In the genomic region with DNA sequence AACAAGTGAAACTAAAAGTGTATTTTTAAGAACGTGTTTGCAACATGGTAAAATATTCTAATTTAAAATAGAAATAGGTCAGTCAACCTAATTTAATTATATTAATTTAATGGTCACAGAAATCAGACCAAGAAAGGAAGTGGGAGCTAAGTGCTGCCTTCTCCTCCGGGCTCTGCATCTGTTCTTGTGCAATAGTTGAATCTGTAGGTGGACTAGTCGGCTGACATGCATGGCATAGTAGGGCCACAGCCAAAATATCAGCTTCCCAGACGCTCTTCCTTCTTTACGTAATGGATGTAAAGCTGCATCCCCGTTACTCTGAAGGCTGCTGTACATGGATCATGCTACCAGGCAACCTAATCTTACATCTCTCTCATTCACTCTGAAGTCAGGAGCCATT, we compare ENCODE assay signal across 18 cellular contexts. TPM values are rescaled to one million over a fixed set of nuclear protein-coding genes. Genes with fewer than 3 reads are reported as not detected.
DNase-seq lines count a peak whose midpoint lies in the region; ATAC-seq, FAIRE-seq and TF ChIP-seq lines count a peak whose summit lies in the region.
"Had no signal": no experiment of that assay in that cellular context is flagged by ENCODE, and none has a peak within 500 bp of the region (broad histone marks: within the 10 kb centered on the region; RNA-seq: fewer than 3 reads in every experiment).

No MANE protein-coding gene starts in this region.

- H2AFZ ChIP-seq in mammary epithelial cell (ENCODE audit: low read depth, low read length) (no peak overlapping the region), keratinocyte (ENCODE audit: control insufficient read depth, low read length) (no peak overlapping the region)

- BruUV-seq in mammary epithelial cell (replicated peaks; lab: Mats Ljungman, UMichigan) = no TSS peak

- H3K4me1 ChIP-seq in mammary epithelial cell (ENCODE audit: insufficient read depth, low read length) (peaks cover 18% of the 10 kb centered on the region), keratinocyte (ENCODE audit: control insufficient read depth, extremely low read depth, insufficient read depth, low read length) (peaks cover 48% of the 10 kb centered on the region), thyroid gland (peaks cover 10 to 44% of the 10 kb centered on the region in 2 donors), adrenal gland (replicated peaks in 1 of 2) (peaks cover 12 to 23% of the 10 kb centered on the region in 2 donors)

- no peaks in the 10 kb centered on the region for H3K9me1 ChIP-seq in keratinocyte (ENCODE audit: control insufficient read depth, extremely low read depth, insufficient read depth, low read length)

- no peaks in the 10 kb centered on the region for H3K4me1 Mint-ChIP-seq in activated CD8-positive, alpha-beta memory T cell treated with anti-CD3 and anti-CD28 coated beads, Interleukin-2, amount 10 ng/mL, durations not matched to agents 7 days and 5 days

- no peaks in the 10 kb centered on the region for H3K27me3 Mint-ChIP-seq in activated CD8-positive, alpha-beta memory T cell treated with anti-CD3 and anti-CD28 coated beads, Interleukin-2, amount 10 ng/mL, durations not matched to agents 7 days and 5 days
- H3K27me3 Mint-ChIP-seq: CD4-positive, CD25-positive, alpha-beta regulatory T cell had no signal

- intact Hi-C loops in mammary epithelial cell (cut with micrococcal nuclease) (no loop called here), thyroid gland (cut with DNase I) (no loop called here), adrenal gland (cut with DNase I) (no loop called here)

- no peak overlapping the region for H3K27ac Mint-ChIP-seq in activated CD8-positive, alpha-beta memory T cell treated with anti-CD3 and anti-CD28 coated beads, Interleukin-2, amount 10 ng/mL, durations not matched to agents 7 days and 5 days
- H3K27ac Mint-ChIP-seq: activated naive CD4-positive, alpha-beta T cell treated with anti-CD3 and anti-CD28 coated beads, Interleukin-2, amount 50 U/mL, for 72 hours; CD4-positive, CD25-positive, alpha-beta regulatory T cell had no signal

- peaks cover 2% of the 10 kb centered on the region for H3K36me3 Mint-ChIP-seq in activated CD8-positive, alpha-beta memory T cell treated with anti-CD3 and anti-CD28 coated beads, Interleukin-2, amount 10 ng/mL, durations not matched to agents 7 days and 5 days
- H3K36me3 Mint-ChIP-seq: activated naive CD4-positive, alpha-beta T cell treated with anti-CD3 and anti-CD28 coated beads, Interleukin-2, amount 50 U/mL, for 72 hours; CD4-positive, CD25-positive, alpha-beta regulatory T cell had no signal

- H3K4me2 ChIP-seq in mammary epithelial cell (ENCODE audit: insufficient read depth, low read depth, low read length) (peak overlapping the region; percentile 72), keratinocyte (ENCODE audit: control insufficient read depth, extremely low read depth, insufficient read depth, low read depth, low read length) (peak overlapping the region; percentile 82)

- TF ChIP-seq CTCF in mammary epithelial cell (conservative IDR thresholded peaks at IDR 0.05 in 1 of 2, IDR thresholded peaks at IDR 0.05 in 1 of 2; ENCODE audit: extremely low read depth in 1 of 2, insufficient read depth in 1 of 2, low read depth in 1 of 2, low read length in 2 of 2) (no peak), keratinocyte (optimal IDR thresholded peaks at IDR 0.05 in 1 of 3, IDR thresholded peaks at IDR 0.05 in 1 of 3, conservative IDR thresholded peaks at IDR 0.05 in 1 of 3; ENCODE audit: extremely low read depth in 1 of 3, insufficient read depth in 2 of 3, low read length in 3 of 3) (no peak), thyroid gland (IDR thresholded peaks at IDR 0.05) (no peak), adrenal gland (IDR thresholded peaks at IDR 0.05) (no peak)

- FAIRE-seq in keratinocyte (lab: Jason Lieb, UNC) = no peak

- no peak for ATAC-seq in activated CD8-positive, alpha-beta memory T cell treated with anti-CD3 and anti-CD28 coated beads, Interleukin-2, amount 10 ng/mL, durations not matched to agents 7 days and 5 days
- ATAC-seq in GM18520 (IDR thresholded peaks at IDR 0.05; ENCODE audit: unreplicated experiment) = no peak
- no peak for ATAC-seq in HG02870 (IDR thresholded peaks at IDR 0.05; ENCODE audit: unreplicated experiment)
- ATAC-seq: activated naive CD4-positive, alpha-beta T cell treated with anti-CD3 and anti-CD28 coated beads, Interleukin-2, amount 50 U/mL, for 72 hours; psoas muscle had no signal

- peak overlapping the region; percentile 49 for H3K27ac ChIP-seq in mammary epithelial cell (ENCODE audit: insufficient read depth, low read depth, low read length)
- H3K27ac ChIP-seq in keratinocyte (ENCODE audit: control insufficient read depth, insufficient read depth, low read length) = peak overlapping the region; percentile 63
- H3K27ac ChIP-seq in thyroid gland = peak overlapping the region in 2 of 3 donors; percentile 36 to 44
- H3K27ac ChIP-seq in adrenal gland = peak overlapping the region in 1 of 5 donors; percentile 72
- H3K27ac ChIP-seq: psoas muscle had no signal

- no peak overlapping the region for H3K4me3 Mint-ChIP-seq in activated CD8-positive, alpha-beta memory T cell treated with anti-CD3 and anti-CD28 coated beads, Interleukin-2, amount 10 ng/mL, durations not matched to agents 7 days and 5 days
- H3K4me3 Mint-ChIP-seq: CD4-positive, CD25-positive, alpha-beta regulatory T cell had no signal

- CTCF ChIA-PET in activated CD8-positive, alpha-beta memory T cell treated with anti-CD3 and anti-CD28 coated beads, Interleukin-2, amount 10 ng/mL, durations not matched to agents 7 days and 5 days (lab: Charles Lee) = no interaction called here
- CTCF ChIA-PET in mammary epithelial cell (lab: Charles Lee; ENCODE audit: low non-redundant PET) = no interaction called here

- in situ Hi-C loops in mammary epithelial cell (cut with MboI; ENCODE audit: low sequenced_read_pairs in 2 of 2) = no loop called here

- no peak for TF ChIP-seq POLR2A in thyroid gland (IDR thresholded peaks at IDR 0.05)
- TF ChIP-seq POLR2A in adrenal gland (IDR thresholded peaks at IDR 0.05) = no peak

- H3K27me3 ChIP-seq in mammary epithelial cell (ENCODE audit: insufficient read depth, low read length) (no peaks in the 10 kb centered on the region), keratinocyte (ENCODE audit: control insufficient read depth, extremely low read depth, insufficient read depth, low read length) (no peaks in the 10 kb centered on the region), thyroid gland (no peaks in the 10 kb centered on the region), adrenal gland (no peaks in the 10 kb centered on the region)
- H3K27me3 ChIP-seq: tibial nerve had no signal

- H3K9ac ChIP-seq in mammary epithelial cell (ENCODE audit: insufficient read depth, low read length) = no peak overlapping the region
- H3K9ac ChIP-seq in keratinocyte (ENCODE audit: control insufficient read depth, extremely low read depth, insufficient read depth, low read length) = peak overlapping the region; percentile 25

- dilution Hi-C loops in mammary epithelial cell (cut with HindIII; ENCODE audit: low sequenced_read_pairs) = no loop called here
- dilution Hi-C loops in keratinocyte (cut with MboI; ENCODE audit: extremely low pct_ligation_motif_present, low sequenced_read_pairs) = no loop called here

- H3K36me3 ChIP-seq in mammary epithelial cell (ENCODE audit: insufficient read depth, low read length) = no peaks in the 10 kb centered on the region
- H3K36me3 ChIP-seq in keratinocyte (ENCODE audit: control insufficient read depth in 2 of 2, extremely low read depth in 1 of 2, insufficient read depth in 2 of 2, low read length in 2 of 2) = no peaks in the 10 kb centered on the region
- H3K36me3 ChIP-seq in thyroid gland = no peaks in the 10 kb centered on the region
- H3K36me3 ChIP-seq in adrenal gland (replicated peaks in 1 of 2) = no peaks in the 10 kb centered on the region
- H3K36me3 ChIP-seq: tibial nerve had no signal

- no peaks in the 10 kb centered on the region for H3K9me3 Mint-ChIP-seq in activated CD8-positive, alpha-beta memory T cell treated with anti-CD3 and anti-CD28 coated beads, Interleukin-2, amount 10 ng/mL, durations not matched to agents 7 days and 5 days (ENCODE audit: low read depth)

- H3K79me2 ChIP-seq in mammary epithelial cell (ENCODE audit: insufficient read depth, low read length) (peaks cover 37% of the 10 kb centered on the region), keratinocyte (ENCODE audit: control insufficient read depth, insufficient read depth, low read length) (peaks cover 25% of the 10 kb centered on the region)

- H3K4me3 ChIP-seq in mammary epithelial cell (replicated peaks in 1 of 3; ENCODE audit: insufficient read depth in 1 of 3, low read depth in 2 of 3, low read length in 3 of 3) = peak overlapping the region in 1 of 3 experiments; percentile 27
- H3K4me3 ChIP-seq in keratinocyte (ENCODE audit: control insufficient read depth in 2 of 3, extremely low read depth in 1 of 3, insufficient read depth in 2 of 3, low read depth in 1 of 3, low read length in 3 of 3) = peak overlapping the region in 1 of 3 experiments; percentile 12
- no peak overlapping the region for H3K4me3 ChIP-seq in thyroid gland (replicated peaks in 1 of 3)
- no peak overlapping the region for H3K4me3 ChIP-seq in adrenal gland
- H3K4me3 ChIP-seq: psoas muscle, tibial nerve had no signal

- DNase-seq in activated CD8-positive, alpha-beta memory T cell treated with anti-CD3 and anti-CD28 coated beads, Interleukin-2, amount 10 ng/mL, durations not matched to agents 7 days and 5 days = peak; percentile 7
- no peak for DNase-seq in activated CD8-positive, alpha-beta memory T cell treated with anti-CD3 and anti-CD28 coated beads, Interleukin-2, amount 50 U/mL, for 4 hours
- DNase-seq in mammary epithelial cell (no peak), keratinocyte (ENCODE audit: low read depth, low spot score) (no peak), thyroid gland (no peak), adrenal gland (no peak)
- DNase-seq: activated T-cell treated with anti-CD3 and anti-CD28 coated beads, Interleukin-2, amount 50 U/mL, for 1 hour; CD4-positive, CD25-positive, alpha-beta regulatory T cell; DMS79 treated with DMSO at 0.1 percent for 48 hours; hippocampal formation; NCI-H1694 treated with DMSO at 0.1 percent for 48 hours; NCI-H510A; psoas muscle; T1000 had no signal

- no peaks in the 10 kb centered on the region for H4K20me1 ChIP-seq in mammary epithelial cell (ENCODE audit: insufficient read depth, low read length)
- H4K20me1 ChIP-seq in keratinocyte (ENCODE audit: control insufficient read depth, extremely low read depth, insufficient read depth, low read length) = no peaks in the 10 kb centered on the region

- H3K9me3 ChIP-seq in mammary epithelial cell (replicated peaks; ENCODE audit: insufficient read depth, low read length) (no peaks in the 10 kb centered on the region), keratinocyte (ENCODE audit: control insufficient read depth, low read depth, low read length) (no peaks in the 10 kb centered on the region), thyroid gland (no peaks in the 10 kb centered on the region), adrenal gland (replicated peaks in 1 of 3) (no peaks in the 10 kb centered on the region)
- H3K9me3 ChIP-seq: psoas muscle, tibial nerve had no signal

- 74% methylated on average over 6 of the region's 6 CpGs for WGBS in mammary epithelial cell (ENCODE audit: low coverage, missing lambda C conversion rate)
- 77 to 83% methylated on average over 6 of the region's 6 CpGs for WGBS in thyroid gland, 2 donors
- 61 to 66% (median 65%) methylated on average over 6 of the region's 6 CpGs for whole genome bisulfite sequencing in adrenal gland, 4 donors

RNA-seq across cellular contexts. Expression of a gene that starts 47.3 kb away (rescaled TPM):
- not detected for total RNA-seq in activated CD8-positive, alpha-beta memory T cell treated with anti-CD3 and anti-CD28 coated beads, Interleukin-2, amount 10 ng/mL, durations not matched to agents 7 days and 5 days
- total RNA-seq in mammary epithelial cell (10 to 100 TPM; 40.9 to 89.0 TPM), thyroid gland (100 to 1,000 TPM in 2 of 4 donors, 10 to 100 TPM in 2; 71.3 to 161 (median 112) TPM), adrenal gland (100 to 1,000 TPM; 124 to 364 (median 207) TPM)
- polyA plus RNA-seq in mammary epithelial cell (28.1 TPM), keratinocyte (14.5 to 30.3 TPM (median 22.3 TPM) in 3 replicates), adrenal gland (100 to 1,000 TPM in 2 of 3 donors, 10 to 100 TPM in 1; 62.4 to 127 (median 121) TPM)
- polyA minus RNA-seq in mammary epithelial cell (57.7 TPM), keratinocyte (39.4 to 56.2 TPM (median 43.0 TPM) in 3 replicates)
- polyA plus RNA-seq in keratinocyte (2011; ENCODE audit: low read depth) = 1.3 TPM
- polyA plus RNA-seq in keratinocyte (2011; cell fraction: cytosol; rRNA removed) = 4.7 and 5.4 TPM in 2 replicates
- 40.7 and 46.5 TPM in 2 replicates for polyA plus RNA-seq in keratinocyte (2011; cell fraction: nucleus; rRNA removed)
- 2.0 and 35.6 TPM in 2 replicates for polyA plus RNA-seq in keratinocyte (2012; ENCODE audit: low replicate concordance)
- polyA minus RNA-seq in keratinocyte (2011; cell fraction: cytosol; rRNA and poly(A)+ RNA removed) = 12.3 TPM
- 57.2 and 70.4 TPM in 2 replicates for polyA minus RNA-seq in keratinocyte (2011; cell fraction: nucleus; rRNA and poly(A)+ RNA removed)
- total RNA-seq: CD4-positive, CD25-positive, alpha-beta regulatory T cell had no signal
- polyA plus RNA-seq: CD4-positive, CD25-positive, alpha-beta regulatory T cell had no signal

RNA-seq across cellular contexts. Expression of a gene that starts 47.4 kb away (rescaled TPM):
- not detected for total RNA-seq in activated CD8-positive, alpha-beta memory T cell treated with anti-CD3 and anti-CD28 coated beads, Interleukin-2, amount 10 ng/mL, durations not matched to agents 7 days and 5 days
- total RNA-seq in mammary epithelial cell (10 to 100 TPM; 74.9 to 94.2 TPM), thyroid gland (100 to 1,000 TPM in 3 of 4 donors, 10 to 100 TPM in 1; 97.6 to 193 (median 131) TPM), adrenal gland (100 to 1,000 TPM; 114 to 852 (median 175) TPM)
- polyA plus RNA-seq in mammary epithelial cell (119 TPM), keratinocyte (30.7 to 64.2 TPM (median 31.1 TPM) in 3 replicates), adrenal gland (100 to 1,000 TPM in 1 of 3 donors, 10 to 100 TPM in 2; 70.9 to 168 (median 77.8) TPM)
- polyA minus RNA-seq in mammary epithelial cell (78.3 TPM), keratinocyte (69.8 to 191 TPM (median 82.0 TPM) in 3 replicates)
- 2.4 TPM for polyA plus RNA-seq in keratinocyte (2011; ENCODE audit: low read depth)
- polyA plus RNA-seq in keratinocyte (2011; cell fraction: cytosol; rRNA removed) = 5.3 and 11.3 TPM in 2 replicates
- polyA plus RNA-seq in keratinocyte (2011; cell fraction: nucleus; rRNA removed) = 78.0 and 99.9 TPM in 2 replicates
- polyA plus RNA-seq in keratinocyte (2012; ENCODE audit: low replicate concordance) = 6.3 and 80.3 TPM in 2 replicates
- polyA minus RNA-seq in keratinocyte (2011; cell fraction: cytosol; rRNA and poly(A)+ RNA removed) = 38.8 TPM
- 150 and 169 TPM in 2 replicates for polyA minus RNA-seq in keratinocyte (2011; cell fraction: nucleus; rRNA and poly(A)+ RNA removed)
- total RNA-seq: CD4-positive, CD25-positive, alpha-beta regulatory T cell had no signal
- polyA plus RNA-seq: CD4-positive, CD25-positive, alpha-beta regulatory T cell had no signal

Comparison
In these comparisons a context has a peak if more than half of its experiments do, and no peak if none do; other contexts are left out.
1. RNA of a gene that starts 47.3 kb away (total RNA-seq): 124 to 364 TPM in adrenal gland, 71.3 to 161 TPM in thyroid gland and 40.9 to 89.0 TPM in mammary epithelial cell; not detected in activated CD8-positive, alpha-beta memory T cell treated with anti-CD3 and anti-CD28 coated beads, Interleukin-2, amount 10 ng/mL, durations not matched to agents 7 days and 5 days; every median in the first group is over 10 times any median in the second.
2. RNA of a gene that starts 47.4 kb away (total RNA-seq): 114 to 852 TPM in adrenal gland, 97.6 to 193 TPM in thyroid gland and 74.9 to 94.2 TPM in mammary epithelial cell; not detected in activated CD8-positive, alpha-beta memory T cell treated with anti-CD3 and anti-CD28 coated beads, Interleukin-2, amount 10 ng/mL, durations not matched to agents 7 days and 5 days; every median in the first group is over 10 times any median in the second.